In the genomic region with DNA sequence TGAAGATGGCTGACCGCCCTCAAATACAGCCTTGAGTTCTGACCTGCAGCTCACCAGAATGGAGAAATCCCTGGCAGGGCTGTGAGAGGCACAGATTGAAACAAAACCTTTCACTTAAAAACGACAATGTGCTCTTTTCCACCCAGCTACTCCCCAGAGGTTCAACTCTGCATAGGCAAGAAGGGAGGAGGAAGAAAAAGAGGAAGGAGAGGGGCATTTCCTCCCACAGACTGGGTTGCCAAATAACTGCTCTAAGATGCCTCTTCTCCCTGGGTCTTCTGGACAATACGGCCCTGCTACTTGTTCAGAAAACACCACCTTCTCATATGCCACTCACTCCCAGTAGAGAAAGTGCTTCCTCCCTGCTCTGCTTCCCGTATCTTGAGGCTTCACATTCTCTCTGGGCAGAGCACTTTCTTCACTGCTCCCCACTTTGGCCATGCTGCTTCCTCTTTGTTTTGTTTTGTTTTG, we compare ENCODE assay signal across 15 cellular contexts.
DNase-seq lines count a peak whose midpoint lies in the region; ATAC-seq and TF ChIP-seq lines count a peak whose summit lies in the region.
"Had no signal": no experiment of that assay in that cellular context is flagged by ENCODE, and none has a peak within 500 bp of the region (broad histone marks: within the 10 kb centered on the region; RNA-seq: fewer than 3 reads in every experiment).

No MANE protein-coding gene starts in this region.

- no peak overlapping the region for H3K4me3 Mint-ChIP-seq in GM23338
- H3K4me3 Mint-ChIP-seq: activated T-cell treated with anti-CD3 and anti-CD28 coated beads, Interleukin-2, amount 50 U/mL, for 4 hours had no signal

- H3K4me3 ChIP-seq in GM23338 = no peak overlapping the region
- H3K4me3 ChIP-seq in heart right ventricle = no peak overlapping the region
- no peak overlapping the region for H3K4me3 ChIP-seq in skeletal muscle tissue (ENCODE audit: low read length in 3 of 3)
- H3K4me3 ChIP-seq in foreskin fibroblast (ENCODE audit: low read depth in 1 of 2, low read length in 2 of 2) = no peak overlapping the region
- H3K4me3 ChIP-seq in uterus = no peak overlapping the region
- H3K4me3 ChIP-seq: pancreas had no signal

- H3K9me3 ChIP-seq in heart right ventricle = no peaks in the 10 kb centered on the region
- no peaks in the 10 kb centered on the region for H3K9me3 ChIP-seq in skeletal muscle tissue (ENCODE audit: control insufficient read depth in 3 of 3, low read length in 3 of 3)
- no peaks in the 10 kb centered on the region for H3K9me3 ChIP-seq in uterus
- H3K9me3 ChIP-seq: pancreas had no signal

- H3K9me3 Mint-ChIP-seq in GM23338 = no peaks in the 10 kb centered on the region
- H3K9me3 Mint-ChIP-seq: activated T-cell treated with anti-CD3 and anti-CD28 coated beads, Interleukin-2, amount 50 U/mL, for 4 hours had no signal

- H3K36me3 Mint-ChIP-seq in GM23338 (ENCODE audit: low read depth) = no peaks in the 10 kb centered on the region

- no peak for TF ChIP-seq CTCF in GM23338 (conservative IDR thresholded peaks at IDR 0.05; ENCODE audit: low read depth in 2 of 2)
- TF ChIP-seq CTCF in heart right ventricle (IDR thresholded peaks at IDR 0.05) = no peak
- TF ChIP-seq CTCF in foreskin fibroblast (IDR thresholded peaks at IDR 0.05; ENCODE audit: low read depth, low read length) = no peak
- TF ChIP-seq CTCF in uterus (IDR thresholded peaks at IDR 0.05) = no peak

- no peak overlapping the region for H3K9ac ChIP-seq in skeletal muscle tissue (ENCODE audit: low read depth in 1 of 3, low read length in 3 of 3)

- no peaks in the 10 kb centered on the region for H4K20me1 ChIP-seq in GM23338 (replicated peaks; ENCODE audit: insufficient read depth)

- peaks cover 20% of the 10 kb centered on the region for H3K4me1 Mint-ChIP-seq in GM23338

- no peak overlapping the region for H3K4me2 ChIP-seq in GM23338

- no peaks in the 10 kb centered on the region for H3K79me2 ChIP-seq in GM23338 (replicated peaks; ENCODE audit: insufficient read depth)

- H3K9me2 ChIP-seq in GM23338 (ENCODE audit: insufficient read depth) = no peaks in the 10 kb centered on the region

- ATAC-seq in GM23338 (no peak), heart right ventricle (peak in 6 of 8 donors; percentile 12 to 60 (median 32))
- ATAC-seq: activated T-cell treated with anti-CD3 and anti-CD28 coated beads, Interleukin-2, amount 50 U/mL, for 4 hours had no signal

- H3K27ac ChIP-seq in GM23338 (ENCODE audit: low read depth) = no peak overlapping the region
- peak overlapping the region in 2 of 10 donors; percentile 28 to 73 for H3K27ac ChIP-seq in heart right ventricle
- peak overlapping the region; percentile 19 for H3K27ac ChIP-seq in skeletal muscle tissue (ENCODE audit: low read depth, low read length)
- H3K27ac ChIP-seq in uterus = no peak overlapping the region
- H3K27ac ChIP-seq: VCaP had no signal

- WGBS in heart right ventricle, 2 donors = 72 to 77% methylated on average over 4 of the region's 4 CpGs

- 0 out of 2 replicates have a peak, but pooled peaks cover under 1% of the 10 kb centered on the region for H3K27me3 ChIP-seq in GM23338 (ENCODE audit: insufficient read depth)
- H3K27me3 ChIP-seq in heart right ventricle = no peaks in the 10 kb centered on the region
- no peaks in the 10 kb centered on the region for H3K27me3 ChIP-seq in skeletal muscle tissue (ENCODE audit: control insufficient read depth in 3 of 3, insufficient read depth in 3 of 3, low read length in 3 of 3)
- H3K27me3 ChIP-seq in uterus = no peaks in the 10 kb centered on the region
- H3K27me3 ChIP-seq: pancreas had no signal

- H3K27ac Mint-ChIP-seq in GM23338 = no peak overlapping the region

- intact Hi-C loops in heart right ventricle (cut with DNase I) = loop anchor here in 1 of 10 donors (10.0 kb wide), 1 partner anchor 78 kb away; no protein-coding TSS in a partner anchor
- intact Hi-C loops in uterus (cut with DNase I; ENCODE audit: low total_unique reads) = no loop called here

- peak overlapping the region; percentile 80 for H2AFZ ChIP-seq in GM23338

- no peaks in the 10 kb centered on the region for H3F3A ChIP-seq in GM23338 (replicated peaks; ENCODE audit: low read depth)

- H3K4me1 ChIP-seq in GM23338 (ENCODE audit: insufficient read depth) (peaks cover 21% of the 10 kb centered on the region; the same call in 1 of the 2 replicates), heart right ventricle (peaks cover 6 to 79% (median 12%) of the 10 kb centered on the region in 9 donors), skeletal muscle tissue (ENCODE audit: control insufficient read depth in 3 of 3, insufficient read depth in 3 of 3, low read length in 3 of 3) (peaks cover 12 to 13% (median 13%) of the 10 kb centered on the region in 3 donors), uterus (peaks cover 4 to 7% of the 10 kb centered on the region in 2 donors)

- TF ChIP-seq POLR2A in uterus (IDR thresholded peaks at IDR 0.05) = no peak

- H3K27me3 Mint-ChIP-seq in GM23338 (ENCODE audit: insufficient read depth, low read depth, poor library complexity) = peaks cover 2% of the 10 kb centered on the region

- DNase-seq in GM23338 (ENCODE audit: low spot score) (no peak), OCI-M1 (lab: John Stamatoyannopoulos, UW) (peak; percentile 62), heart right ventricle (no peak), foreskin fibroblast (no peak), uterus (no peak), NCI-H146 treated with DMSO at 0.1 percent for 48 hours (lab: John Stamatoyannopoulos, UW; ENCODE audit: unreplicated experiment) (no peak)
- DNase-seq in stimulated activated CD4-positive, alpha-beta T cell treated with anti-CD3 and anti-CD28 coated beads, Interleukin-4, amount 100 ng/mL, for 24 hours = no peak
- DNase-seq: activated T-cell treated with anti-CD3 and anti-CD28 coated beads, Interleukin-2, amount 50 U/mL, for 4 hours; aorta; effector CD4-positive, alpha-beta T cell; GOT3; NCI-H2081; pancreas had no signal

- H3K36me3 ChIP-seq in GM23338 (ENCODE audit: insufficient read depth) = no peaks in the 10 kb centered on the region
- H3K36me3 ChIP-seq in heart right ventricle = no peaks in the 10 kb centered on the region
- no peaks in the 10 kb centered on the region for H3K36me3 ChIP-seq in skeletal muscle tissue (ENCODE audit: control insufficient read depth in 3 of 3, insufficient read depth in 3 of 3, low read length in 3 of 3)
- H3K36me3 ChIP-seq in uterus = no peaks in the 10 kb centered on the region
- H3K36me3 ChIP-seq: pancreas had no signal

TF ChIP-seq in GM23338, 12 proteins besides CTCF, POLR2A, EP300 and RAD21 (continues in another document):
- TF ChIP-seq CREB1 (CRISPR knock-in tag; IDR thresholded peaks at IDR 0.05; ENCODE audit: low read depth) (no peak), EZH2phosphoT487 (IDR thresholded peaks at IDR 0.05; ENCODE audit: unreplicated experiment) (no peak), ZNF331 (CRISPR knock-in tag; IDR thresholded peaks at IDR 0.05; ENCODE audit: low read depth) (no peak), STAT1 (IDR thresholded peaks at IDR 0.05; ENCODE audit: unreplicated experiment) (no peak), NANOG (IDR thresholded peaks at IDR 0.05; ENCODE audit: borderline replicate concordance) (no peak), EZH2 (IDR thresholded peaks at IDR 0.05; ENCODE audit: low read depth, unreplicated experiment) (no peak)
